In genomic region chr17:30831663-30832437, GRCh38 we compare ENCODE assay signal across 8 cellular contexts. TPM values are rescaled to one million over a fixed set of nuclear protein-coding genes. Genes with fewer than 3 reads are reported as not detected.
DNase-seq lines count a peak whose midpoint lies in the region; ATAC-seq and TF ChIP-seq lines count a peak whose summit lies in the region.

ATAD5 (plus strand) TSS chr17:30831966; CDS start chr17:30832348, 382 bp downstream.

- peak within 1 kb of the TSS; percentile 93 for H3K27ac ChIP-seq in BLaER1
- H3K27ac ChIP-seq in epithelial cell of prostate, result peak within 1 kb of the TSS; percentile 17

- no peak for TF ChIP-seq RAD21 in Ishikawa (IDR thresholded peaks at IDR 0.05; ENCODE audit: low read depth)

- H3K4me2 ChIP-seq in BLaER1, result peak within 1 kb of the TSS; percentile 85

- H3K9ac ChIP-seq in BLaER1, result peak within 1 kb of the TSS; percentile 97

- DNase-seq in OCI-M1 (lab: John Stamatoyannopoulos, UW) (peak; percentile 95), epithelial cell of prostate (ENCODE audit: low read depth, low spot score) (no peak)
- peak; percentile 92 for DNase-seq in activated CD8-positive, alpha-beta memory T cell treated with anti-CD3 and anti-CD28 coated beads, Interleukin-2, amount 50 U/mL, for 48 hours
- DNase-seq in stimulated activated CD8-positive, alpha-beta memory T cell treated with anti-CD3 and anti-CD28 coated beads, Interleukin-2, amount 100 ng/mL, for 1 hour (ENCODE audit: low read depth in 2 of 2), result peak; percentile 74 to 76

- H3K9me3 ChIP-seq in BLaER1, result no peaks in the 10 kb centered on the region
- no peaks in the 10 kb centered on the region for H3K9me3 ChIP-seq in mononuclear cell (ENCODE audit: low read depth, low read length)

- peak; percentile 62 for ATAC-seq in GM19467 (IDR thresholded peaks at IDR 0.05; ENCODE audit: unreplicated experiment)

- H3K4me3 ChIP-seq in BLaER1 (peak within 1 kb of the TSS; percentile 94), mononuclear cell (ENCODE audit: low read length) (peak within 1 kb of the TSS; percentile 85)

- peaks cover 23% of the 10 kb centered on the region for H3K4me1 ChIP-seq in BLaER1
- H3K4me1 ChIP-seq in mononuclear cell (ENCODE audit: insufficient read depth, low read length), result peaks cover 19% of the 10 kb centered on the region

- H3K27me3 ChIP-seq in BLaER1, result no peaks in the 10 kb centered on the region
- H3K27me3 ChIP-seq in mononuclear cell (ENCODE audit: insufficient read depth, low read length), result no peaks in the 10 kb centered on the region

- H3K36me3 ChIP-seq in BLaER1, result peaks cover 30% of the 10 kb centered on the region

- peak; percentile 12; the same call in 1 of the 2 replicates for TF ChIP-seq EP300 in Ishikawa (IDR thresholded peaks at IDR 0.05; ENCODE audit: borderline replicate concordance)

- peaks cover 13% of the 10 kb centered on the region for H4K20me1 ChIP-seq in BLaER1

TF ChIP-seq in Ishikawa, 13 proteins besides CTCF, POLR2A, EP300 and RAD21:
- TF ChIP-seq YY1 (IDR thresholded peaks at IDR 0.05; ENCODE audit: low read depth) (peak; percentile 81), FOXM1 (IDR thresholded peaks at IDR 0.05; ENCODE audit: borderline replicate concordance, low read depth) (peak; percentile 83), TAF1 (IDR thresholded peaks at IDR 0.05; ENCODE audit: low read depth) (peak; percentile 83), NFIC (IDR thresholded peaks at IDR 0.05) (peak; percentile 30; the same call in 1 of the 2 replicates), EGR1 (IDR thresholded peaks at IDR 0.05) (no peak), ZBTB7A (IDR thresholded peaks at IDR 0.05; ENCODE audit: low read depth) (0 out of 2 replicates have a peak, but pooled peaks have one; percentile 42), CEBPB (IDR thresholded peaks at IDR 0.05) (no peak), CREB1 (IDR thresholded peaks at IDR 0.05; ENCODE audit: low read depth) (peak; percentile 34; the same call in 1 of the 2 replicates), TEAD4 (IDR thresholded peaks at IDR 0.05) (peak; percentile 44), TCF12 (IDR thresholded peaks at IDR 0.05; ENCODE audit: low read depth) (peak; percentile 79), REST (IDR thresholded peaks at IDR 0.05; ENCODE audit: low read depth) (no peak), USF1 (IDR thresholded peaks at IDR 0.05) (no peak), MAX (IDR thresholded peaks at IDR 0.05) (peak; percentile 65)

RNA-seq across cellular contexts. Expression of gene ATAD5, which starts in this region (rescaled TPM):
- total RNA-seq in mononuclear cell, result 4.0 TPM
